In genomic region chr4:20313237-20314030, GRCh38 we compare ENCODE assay signal across 1 cellular context.
TF ChIP-seq lines count a peak whose summit lies in the region.

No MANE protein-coding gene starts in this region.

TF ChIP-seq in H1, 55 proteins besides CTCF, POLR2A, EP300 and RAD21 (continued from another document):
- TF ChIP-seq E2F6 (IDR thresholded peaks at IDR 0.05) = 0 out of 2 replicates have a peak, but pooled peaks have one; percentile 18
- TF ChIP-seq SIX5 (IDR thresholded peaks at IDR 0.05; ENCODE audit: low read depth, low read length) = no peak
- TF ChIP-seq CREB1 (IDR thresholded peaks at IDR 0.05) = peak; percentile 67
- no peak for TF ChIP-seq TEAD4 (IDR thresholded peaks at IDR 0.05; ENCODE audit: low read depth, low read length)
- TF ChIP-seq NRF1 (IDR thresholded peaks at IDR 0.05; ENCODE audit: low read depth, low read length) = no peak
